ENCODE assay signal across 8 cellular contexts in the genomic region with DNA sequence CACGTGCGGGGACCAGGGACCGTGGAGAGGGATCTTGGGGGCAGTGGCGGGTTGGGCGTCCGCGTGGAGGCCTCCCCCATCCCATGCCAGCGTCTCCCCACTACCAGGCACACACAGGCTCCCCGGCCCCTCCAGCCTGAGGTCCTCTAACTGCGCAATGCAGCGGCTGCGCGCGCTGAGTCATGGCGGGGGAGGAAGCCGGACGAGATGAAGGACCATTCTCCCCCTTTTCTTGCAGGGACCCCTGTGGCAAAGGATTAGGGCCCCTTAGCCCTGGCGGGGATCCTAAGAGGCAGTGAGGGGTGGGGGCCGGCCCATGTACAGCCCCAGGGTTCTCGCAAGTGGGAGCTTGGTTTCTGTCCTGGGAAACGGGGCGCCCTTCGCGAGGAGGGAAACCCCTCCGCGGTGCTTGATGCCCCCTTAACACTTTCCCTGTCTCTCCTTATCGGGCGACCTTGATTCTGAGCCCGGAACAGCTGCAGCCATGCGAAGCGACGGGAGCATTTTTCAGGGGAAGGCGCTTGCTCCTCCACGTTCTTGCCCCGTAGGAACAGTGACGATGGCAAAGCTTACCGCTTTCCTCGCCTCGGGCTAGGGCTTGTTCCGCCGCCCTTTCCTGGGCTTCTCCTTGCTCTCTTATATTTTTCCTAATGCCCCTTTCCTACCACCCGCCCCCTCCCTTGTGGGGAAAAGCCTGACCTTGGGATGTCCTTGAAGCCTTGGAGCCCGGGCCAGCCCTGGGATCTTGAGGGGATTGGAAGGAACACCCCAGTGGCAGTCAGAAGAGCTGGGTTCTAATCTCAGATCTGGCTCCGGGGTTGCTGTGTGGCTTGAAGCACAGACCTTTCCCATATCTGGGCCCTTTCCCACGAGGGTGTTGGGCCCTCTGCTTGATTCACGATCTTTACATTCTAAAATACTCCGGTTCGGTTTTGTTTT. TPM values are rescaled to one million over a fixed set of nuclear protein-coding genes. Genes with fewer than 3 reads are reported as not detected.
DNase-seq lines count a peak whose midpoint lies in the region; ATAC-seq and TF ChIP-seq lines count a peak whose summit lies in the region.

No MANE protein-coding gene starts in this region.

- DNase-seq in activated T-cell treated with anti-CD3 and anti-CD28 coated beads for 48 hours (ENCODE audit: low read depth) = peak; percentile 31
- no peak for DNase-seq in activated T-cell treated with anti-CD3 and anti-CD28 coated beads for 4 hours
- DNase-seq in SK-N-SH = peak; percentile 31
- DNase-seq in dermis blood vessel endothelial cell = peak; percentile 71
- DNase-seq in ureter (ENCODE audit: low spot score) = no peak

- peaks cover 52% of the 10 kb centered on the region for H4K20me1 ChIP-seq in SK-N-SH (ENCODE audit: insufficient read depth)

- H3K79me2 ChIP-seq in SK-N-SH (ENCODE audit: insufficient read depth) = peaks cover 75% of the 10 kb centered on the region

- TF ChIP-seq CTCF in SK-N-SH (IDR thresholded peaks at IDR 0.05) = no peak

- H3K27me3 ChIP-seq in SK-N-SH (ENCODE audit: insufficient read depth) (no peaks in the 10 kb centered on the region), thymus (ENCODE audit: control insufficient read depth, insufficient read depth) (no peaks in the 10 kb centered on the region)

- H3K4me1 ChIP-seq in SK-N-SH (ENCODE audit: control insufficient read depth in 1 of 2, insufficient read depth in 2 of 2, low read depth in 1 of 2, low read length in 1 of 2) (peaks cover 38 to 39% of the 10 kb centered on the region in 2 experiments), mesodermal cell (ENCODE audit: control insufficient read depth, insufficient read depth, low read length, poor library complexity, severe bottlenecking) (peaks cover 31% of the 10 kb centered on the region), thymus (ENCODE audit: control insufficient read depth, insufficient read depth, low read length) (peaks cover 19% of the 10 kb centered on the region)

- CTCF ChIA-PET in SK-N-SH (lab: Yijun Ruan, JAX) = interaction anchor here (0.6 to 6.7 kb wide), 9 partner anchors 14 to 49 kb away, joined by 3 to 68 read pairs (median 4); a partner anchor contains a TSS

- peaks cover 48% of the 10 kb centered on the region for H3F3A ChIP-seq in SK-N-SH (replicated peaks; ENCODE audit: insufficient read depth)

- TF ChIP-seq RAD21 in SK-N-SH (IDR thresholded peaks at IDR 0.05; ENCODE audit: low read length) = no peak

- ATAC-seq in GM19467 (IDR thresholded peaks at IDR 0.05; ENCODE audit: unreplicated experiment) = no peak

- TF ChIP-seq EP300 in SK-N-SH (IDR thresholded peaks at IDR 0.05; ENCODE audit: borderline replicate concordance in 1 of 2, low read depth in 1 of 2, low read length in 1 of 2) = no peak

- 4% methylated on average over 37 of the region's 48 CpGs for WGBS in SK-N-SH (ENCODE audit: low lambda C conversion rate)
- 4 to 7% methylated on average over 32 to 33 of the region's 48 CpGs for WGBS in mesodermal cell (ENCODE audit: insufficient coverage in 2 of 2), 2 experiments
- WGBS in thymus = 8% methylated on average over 48 of the region's 48 CpGs

- H3K9me2 ChIP-seq in SK-N-SH = no peaks in the 10 kb centered on the region

- H3K4me3 ChIP-seq in SK-N-SH (ENCODE audit: low read depth in 2 of 2, low read length in 1 of 2) (peak overlapping the region; percentile 92 to 98), mesodermal cell (ENCODE audit: extremely low read depth, insufficient read depth, low read length, poor library complexity, severe bottlenecking) (peak overlapping the region; percentile 97), thymus (ENCODE audit: low read length) (peak overlapping the region; percentile 76)

- H3K4me2 ChIP-seq in SK-N-SH = peak overlapping the region; percentile 100

- POLR2A ChIA-PET in SK-N-SH (lab: Yijun Ruan, JAX) = interaction anchor here (0.7 to 5.1 kb wide), 15 partner anchors 8 to 276 kb away, joined by 3 to 57 read pairs (median 5); a partner anchor contains a TSS

- H3K27ac ChIP-seq in SK-N-SH (ENCODE audit: low read depth in 2 of 2, low read length in 1 of 2) (peak overlapping the region; percentile 92 to 98), mesodermal cell (ENCODE audit: low read depth, low read length, severe bottlenecking) (peak overlapping the region; percentile 99), thymus (ENCODE audit: low read depth) (peak overlapping the region; percentile 97)

- H3K36me3 ChIP-seq in SK-N-SH (replicated peaks in 1 of 2; ENCODE audit: control insufficient read depth in 1 of 2, insufficient read depth in 2 of 2, low read length in 1 of 2) (peaks cover 36 to 48% of the 10 kb centered on the region in 2 experiments), mesodermal cell (ENCODE audit: control insufficient read depth, insufficient read depth, low read length) (peaks cover 49% of the 10 kb centered on the region), thymus (ENCODE audit: control insufficient read depth, insufficient read depth) (peaks cover 41% of the 10 kb centered on the region)

- no peak overlapping the region for H2AFZ ChIP-seq in SK-N-SH (ENCODE audit: low read depth)

- H3K9me3 ChIP-seq in SK-N-SH (no peaks in the 10 kb centered on the region), mesodermal cell (ENCODE audit: control insufficient read depth, low read length) (no peaks in the 10 kb centered on the region), thymus (ENCODE audit: control insufficient read depth) (no peaks in the 10 kb centered on the region)

- H3K9ac ChIP-seq in SK-N-SH = peak overlapping the region; percentile 99

TF ChIP-seq in SK-N-SH, 30 proteins besides CTCF, POLR2A, EP300 and RAD21:
- no peak for TF ChIP-seq FOXM1 (IDR thresholded peaks at IDR 0.05; ENCODE audit: low read depth)
- TF ChIP-seq NRF1 (IDR thresholded peaks at IDR 0.05; ENCODE audit: low read depth, low read length) = 0 out of 2 replicates have a peak, but pooled peaks have one; percentile 31
- TF ChIP-seq NFIC (IDR thresholded peaks at IDR 0.05; ENCODE audit: borderline replicate concordance) = no peak
- TF ChIP-seq MXI1 (IDR thresholded peaks at IDR 0.05; ENCODE audit: low read depth, low read length) = 0 out of 2 replicates have a peak, but pooled peaks have one; percentile 9
- TF ChIP-seq TAF1 (IDR thresholded peaks at IDR 0.05; ENCODE audit: borderline replicate concordance, low read depth, low read length) = no peak
- TF ChIP-seq RFX5 (IDR thresholded peaks at IDR 0.05; ENCODE audit: low read length) = no peak
- peak; percentile 2; the same call in 1 of the 2 replicates for TF ChIP-seq FOSL2 (IDR thresholded peaks at IDR 0.05; ENCODE audit: borderline replicate concordance, low read depth)

RNA-seq across cellular contexts. Expression of a gene that starts 0.7 kb away (rescaled TPM):
- polyA plus RNA-seq in SK-N-SH (2012; rRNA removed) = 437 and 641 TPM in 2 replicates
- polyA plus RNA-seq in SK-N-SH (2012; cell fraction: cytosol; rRNA removed) = 251 and 406 TPM in 2 replicates
- polyA plus RNA-seq in SK-N-SH (2012; cell fraction: nucleus; rRNA removed) = 575 and 643 TPM in 2 replicates
- 286 and 586 TPM in 2 replicates for total RNA-seq in dermis blood vessel endothelial cell
- 969 TPM for polyA plus RNA-seq in mesodermal cell (2013, experiment 1 of 2)
- polyA plus RNA-seq in mesodermal cell (2013, experiment 2 of 2) = 813 TPM
- 451 TPM for polyA plus RNA-seq in thymus
- 1,279 TPM for total RNA-seq in ureter

RNA-seq across cellular contexts. Expression of a gene that starts 9.6 kb away (rescaled TPM):
- polyA plus RNA-seq in SK-N-SH (2012; rRNA removed) (325 and 339 TPM in 2 replicates), thymus (106 TPM)
- polyA plus RNA-seq in SK-N-SH (2012; cell fraction: cytosol; rRNA removed) = 180 and 242 TPM in 2 replicates
- polyA plus RNA-seq in SK-N-SH (2012; cell fraction: nucleus; rRNA removed) = 296 and 355 TPM in 2 replicates
- total RNA-seq in dermis blood vessel endothelial cell (220 and 256 TPM in 2 replicates), ureter (88.9 TPM)
- polyA plus RNA-seq in mesodermal cell (2013, experiment 1 of 2) = 155 TPM
- 131 TPM for polyA plus RNA-seq in mesodermal cell (2013, experiment 2 of 2)

RNA-seq across cellular contexts. Expression of a gene that starts 25.5 kb away (rescaled TPM):
- polyA plus RNA-seq in SK-N-SH (2012; rRNA removed) (0.16 and 0.18 TPM in 2 replicates), thymus (2.6 TPM)
- 0.05 and 0.08 TPM in 2 replicates for polyA plus RNA-seq in SK-N-SH (2012; cell fraction: cytosol; rRNA removed)
- polyA plus RNA-seq in SK-N-SH (2012; cell fraction: nucleus; rRNA removed) = 0.46 and 0.88 TPM in 2 replicates
- total RNA-seq in dermis blood vessel endothelial cell (0.17 and 0.23 TPM in 2 replicates), ureter (8.9 TPM)
- polyA plus RNA-seq in mesodermal cell (2013, experiment 1 of 2) = 2.5 TPM
- 2.2 TPM for polyA plus RNA-seq in mesodermal cell (2013, experiment 2 of 2)

RNA-seq across cellular contexts. Expression of a gene that starts 29.8 kb away (rescaled TPM):
- polyA plus RNA-seq in SK-N-SH (2012; rRNA removed) = 24.5 and 36.6 TPM in 2 replicates
- 18.7 and 27.1 TPM in 2 replicates for polyA plus RNA-seq in SK-N-SH (2012; cell fraction: cytosol; rRNA removed)
- 65.2 and 90.5 TPM in 2 replicates for polyA plus RNA-seq in SK-N-SH (2012; cell fraction: nucleus; rRNA removed)
- total RNA-seq in dermis blood vessel endothelial cell = 25.0 and 28.2 TPM in 2 replicates
- 85.0 TPM for polyA plus RNA-seq in mesodermal cell (2013, experiment 1 of 2)
- polyA plus RNA-seq in mesodermal cell (2013, experiment 2 of 2) = 57.3 TPM
- polyA plus RNA-seq in thymus = 231 TPM
- total RNA-seq in ureter = 31.0 TPM

RNA-seq across cellular contexts. Expression of a gene that starts 35.1 kb away (rescaled TPM):
- polyA plus RNA-seq in SK-N-SH (2012; rRNA removed) = 2.3 and 3.8 TPM in 2 replicates
- 2.2 and 4.1 TPM in 2 replicates for polyA plus RNA-seq in SK-N-SH (2012; cell fraction: cytosol; rRNA removed)
- polyA plus RNA-seq in SK-N-SH (2012; cell fraction: nucleus; rRNA removed) = 6.9 and 8.9 TPM in 2 replicates
- 0.47 TPM in 1 of 2 replicates, not detected in the other for total RNA-seq in dermis blood vessel endothelial cell
- 3.1 TPM for polyA plus RNA-seq in mesodermal cell (2013, experiment 1 of 2)
- polyA plus RNA-seq in mesodermal cell (2013, experiment 2 of 2) = 2.7 TPM
- polyA plus RNA-seq in thymus = 0.68 TPM
- total RNA-seq in ureter = not detected

Comparison
In these comparisons a context has a peak if more than half of its experiments do, and no peak if none do; other contexts are left out.
1. DNase-seq: peak in activated T-cell treated with anti-CD3 and anti-CD28 coated beads for 48 hours (single experiment), SK-N-SH (single experiment) and dermis blood vessel endothelial cell (single experiment); none in activated T-cell treated with anti-CD3 and anti-CD28 coated beads for 4 hours (single experiment) and ureter (single experiment).
2. Peak in every context shown above with its lines, with median percentiles within 50 percentile points of each other: H3K27ac ChIP-seq and H3K4me3 ChIP-seq.